ENCODE assay signal across 2 cellular contexts in the genomic region with DNA sequence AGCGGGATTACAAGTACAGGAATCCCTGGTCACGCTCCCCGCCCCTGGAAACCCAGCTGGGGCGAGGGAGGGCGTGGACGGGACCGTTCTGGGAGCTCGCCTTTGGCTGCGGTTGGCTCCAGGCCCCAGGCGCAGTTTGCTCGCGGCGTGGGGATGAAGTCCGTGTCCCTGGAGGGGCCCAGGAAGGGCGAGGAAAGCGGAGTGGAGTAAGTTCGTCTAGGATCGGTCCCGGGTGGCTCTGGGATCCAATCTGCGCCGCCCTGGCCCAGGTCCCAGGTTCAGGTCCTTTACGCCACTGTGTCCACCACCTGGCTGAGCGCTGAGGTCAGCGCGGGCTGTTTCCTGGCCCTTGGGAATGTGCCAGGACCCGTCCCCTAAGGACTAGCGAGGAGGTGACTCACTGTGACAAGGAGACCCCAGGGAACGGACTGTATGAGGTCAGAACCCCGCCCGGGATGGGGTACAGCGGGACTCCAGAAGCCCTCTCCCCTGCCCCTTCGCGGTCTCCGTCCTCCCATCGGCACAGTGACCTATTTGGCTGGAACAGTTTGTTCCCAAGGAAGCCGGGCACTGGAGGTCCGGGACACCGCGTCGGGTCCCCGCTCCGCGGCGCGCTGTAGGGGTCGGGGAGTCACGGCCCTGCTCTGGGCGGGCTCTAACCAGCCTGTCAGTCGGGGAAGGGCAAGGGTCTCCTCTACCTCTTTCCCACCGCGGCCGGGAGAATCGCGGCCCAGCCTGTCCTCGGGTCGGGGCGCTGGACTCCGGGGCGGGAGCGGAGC.
TF ChIP-seq lines count a peak whose summit lies in the region.

No MANE protein-coding gene starts in this region.

TF ChIP-seq in HEK293, 187 proteins besides CTCF, POLR2A, EP300 and RAD21 (continues in another document):
- TF ChIP-seq ZNF510 (tag by site-specific recombination; IDR thresholded peaks at IDR 0.05; ENCODE audit: insufficient replicate concordance) (no peak), ZNF2 (tag by site-specific recombination; IDR thresholded peaks at IDR 0.05) (no peak), ZNF596 (tag by site-specific recombination; IDR thresholded peaks at IDR 0.05) (no peak), ZNF785 (tag by site-specific recombination; IDR thresholded peaks at IDR 0.05) (no peak), SP3 (tag by site-specific recombination; IDR thresholded peaks at IDR 0.05) (no peak), ZNF292 (tag by site-specific recombination; IDR thresholded peaks at IDR 0.05; ENCODE audit: borderline replicate concordance, low read depth) (no peak), ZFP41 (tag by site-specific recombination; IDR thresholded peaks at IDR 0.05; ENCODE audit: borderline replicate concordance) (no peak), ZBTB20 (tag by site-specific recombination; IDR thresholded peaks at IDR 0.05) (peak; percentile 66), ZNF433 (tag by site-specific recombination; IDR thresholded peaks at IDR 0.05; ENCODE audit: low read depth) (no peak), ZNF202 (tag by site-specific recombination; IDR thresholded peaks at IDR 0.05; ENCODE audit: borderline replicate concordance) (no peak), ZNF248 (tag by site-specific recombination; IDR thresholded peaks at IDR 0.05) (no peak), BCL11B (tag by site-specific recombination; IDR thresholded peaks at IDR 0.05; ENCODE audit: low read depth) (peak; percentile 13; the same call in 1 of the 2 replicates), ZNF391 (tag by site-specific recombination; IDR thresholded peaks at IDR 0.05; ENCODE audit: borderline replicate concordance, low read depth) (peak; percentile 55; the same call in 1 of the 2 replicates), ZNF571 (tag by site-specific recombination; IDR thresholded peaks at IDR 0.05) (no peak), KLF16 (tag by site-specific recombination; IDR thresholded peaks at IDR 0.05) (no peak; the same call in 1 of the 2 replicates)
- TF ChIP-seq, protein P1, sequence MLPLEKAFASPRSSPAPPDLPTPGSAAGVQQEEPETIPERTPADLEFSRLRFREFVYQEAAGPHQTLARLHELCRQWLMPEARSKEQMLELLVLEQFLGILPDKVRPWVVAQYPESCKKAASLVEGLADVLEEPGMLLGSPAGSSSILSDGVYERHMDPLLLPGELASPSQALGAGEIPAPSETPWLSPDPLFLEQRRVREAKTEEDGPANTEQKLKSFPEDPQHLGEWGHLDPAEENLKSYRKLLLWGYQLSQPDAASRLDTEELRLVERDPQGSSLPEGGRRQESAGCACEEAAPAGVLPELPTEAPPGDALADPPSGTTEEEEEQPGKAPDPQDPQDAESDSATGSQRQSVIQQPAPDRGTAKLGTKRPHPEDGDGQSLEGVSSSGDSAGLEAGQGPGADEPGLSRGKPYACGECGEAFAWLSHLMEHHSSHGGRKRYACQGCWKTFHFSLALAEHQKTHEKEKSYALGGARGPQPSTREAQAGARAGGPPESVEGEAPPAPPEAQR (tag by site-specific recombination; IDR thresholded peaks at IDR 0.05), result no peak
- TF ChIP-seq, protein P2, sequence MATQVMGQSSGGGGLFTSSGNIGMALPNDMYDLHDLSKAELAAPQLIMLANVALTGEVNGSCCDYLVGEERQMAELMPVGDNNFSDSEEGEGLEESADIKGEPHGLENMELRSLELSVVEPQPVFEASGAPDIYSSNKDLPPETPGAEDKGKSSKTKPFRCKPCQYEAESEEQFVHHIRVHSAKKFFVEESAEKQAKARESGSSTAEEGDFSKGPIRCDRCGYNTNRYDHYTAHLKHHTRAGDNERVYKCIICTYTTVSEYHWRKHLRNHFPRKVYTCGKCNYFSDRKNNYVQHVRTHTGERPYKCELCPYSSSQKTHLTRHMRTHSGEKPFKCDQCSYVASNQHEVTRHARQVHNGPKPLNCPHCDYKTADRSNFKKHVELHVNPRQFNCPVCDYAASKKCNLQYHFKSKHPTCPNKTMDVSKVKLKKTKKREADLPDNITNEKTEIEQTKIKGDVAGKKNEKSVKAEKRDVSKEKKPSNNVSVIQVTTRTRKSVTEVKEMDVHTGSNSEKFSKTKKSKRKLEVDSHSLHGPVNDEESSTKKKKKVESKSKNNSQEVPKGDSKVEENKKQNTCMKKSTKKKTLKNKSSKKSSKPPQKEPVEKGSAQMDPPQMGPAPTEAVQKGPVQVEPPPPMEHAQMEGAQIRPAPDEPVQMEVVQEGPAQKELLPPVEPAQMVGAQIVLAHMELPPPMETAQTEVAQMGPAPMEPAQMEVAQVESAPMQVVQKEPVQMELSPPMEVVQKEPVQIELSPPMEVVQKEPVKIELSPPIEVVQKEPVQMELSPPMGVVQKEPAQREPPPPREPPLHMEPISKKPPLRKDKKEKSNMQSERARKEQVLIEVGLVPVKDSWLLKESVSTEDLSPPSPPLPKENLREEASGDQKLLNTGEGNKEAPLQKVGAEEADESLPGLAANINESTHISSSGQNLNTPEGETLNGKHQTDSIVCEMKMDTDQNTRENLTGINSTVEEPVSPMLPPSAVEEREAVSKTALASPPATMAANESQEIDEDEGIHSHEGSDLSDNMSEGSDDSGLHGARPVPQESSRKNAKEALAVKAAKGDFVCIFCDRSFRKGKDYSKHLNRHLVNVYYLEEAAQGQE (tag by site-specific recombination; IDR thresholded peaks at IDR 0.05), result no peak
- TF ChIP-seq, protein P3, sequence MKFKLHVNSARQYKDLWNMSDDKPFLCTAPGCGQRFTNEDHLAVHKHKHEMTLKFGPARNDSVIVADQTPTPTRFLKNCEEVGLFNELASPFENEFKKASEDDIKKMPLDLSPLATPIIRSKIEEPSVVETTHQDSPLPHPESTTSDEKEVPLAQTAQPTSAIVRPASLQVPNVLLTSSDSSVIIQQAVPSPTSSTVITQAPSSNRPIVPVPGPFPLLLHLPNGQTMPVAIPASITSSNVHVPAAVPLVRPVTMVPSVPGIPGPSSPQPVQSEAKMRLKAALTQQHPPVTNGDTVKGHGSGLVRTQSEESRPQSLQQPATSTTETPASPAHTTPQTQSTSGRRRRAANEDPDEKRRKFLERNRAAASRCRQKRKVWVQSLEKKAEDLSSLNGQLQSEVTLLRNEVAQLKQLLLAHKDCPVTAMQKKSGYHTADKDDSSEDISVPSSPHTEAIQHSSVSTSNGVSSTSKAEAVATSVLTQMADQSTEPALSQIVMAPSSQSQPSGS (tag by site-specific recombination; IDR thresholded peaks at IDR 0.05; ENCODE audit: low read depth), result no peak
- TF ChIP-seq, protein P4, sequence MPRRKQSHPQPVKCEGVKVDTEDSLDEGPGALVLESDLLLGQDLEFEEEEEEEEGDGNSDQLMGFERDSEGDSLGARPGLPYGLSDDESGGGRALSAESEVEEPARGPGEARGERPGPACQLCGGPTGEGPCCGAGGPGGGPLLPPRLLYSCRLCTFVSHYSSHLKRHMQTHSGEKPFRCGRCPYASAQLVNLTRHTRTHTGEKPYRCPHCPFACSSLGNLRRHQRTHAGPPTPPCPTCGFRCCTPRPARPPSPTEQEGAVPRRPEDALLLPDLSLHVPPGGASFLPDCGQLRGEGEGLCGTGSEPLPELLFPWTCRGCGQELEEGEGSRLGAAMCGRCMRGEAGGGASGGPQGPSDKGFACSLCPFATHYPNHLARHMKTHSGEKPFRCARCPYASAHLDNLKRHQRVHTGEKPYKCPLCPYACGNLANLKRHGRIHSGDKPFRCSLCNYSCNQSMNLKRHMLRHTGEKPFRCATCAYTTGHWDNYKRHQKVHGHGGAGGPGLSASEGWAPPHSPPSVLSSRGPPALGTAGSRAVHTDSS (tag by site-specific recombination; IDR thresholded peaks at IDR 0.05), result no peak

TF ChIP-seq in HepG2, 621 proteins besides CTCF, POLR2A, EP300 and RAD21 (continues in another document):
- TF ChIP-seq, protein P5, sequence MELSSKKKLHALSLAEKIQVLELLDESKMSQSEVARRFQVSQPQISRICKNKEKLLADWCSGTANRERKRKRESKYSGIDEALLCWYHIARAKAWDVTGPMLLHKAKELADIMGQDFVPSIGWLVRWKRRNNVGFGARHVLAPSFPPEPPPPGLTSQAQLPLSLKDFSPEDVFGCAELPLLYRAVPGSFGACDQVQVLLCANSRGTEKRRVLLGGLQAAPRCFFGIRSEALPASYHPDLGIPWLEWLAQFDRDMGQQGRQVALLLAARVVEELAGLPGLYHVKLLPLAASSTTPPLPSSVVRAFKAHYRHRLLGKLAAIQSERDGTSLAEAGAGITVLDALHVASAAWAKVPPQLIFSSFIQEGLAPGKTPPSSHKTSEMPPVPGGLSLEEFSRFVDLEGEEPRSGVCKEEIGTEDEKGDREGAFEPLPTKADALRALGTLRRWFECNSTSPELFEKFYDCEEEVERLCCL (CRISPR knock-in tag; IDR thresholded peaks at IDR 0.05; ENCODE audit: borderline replicate concordance), result peak; percentile 22; the same call in 1 of the 2 replicates
- TF ChIP-seq, protein P6, sequence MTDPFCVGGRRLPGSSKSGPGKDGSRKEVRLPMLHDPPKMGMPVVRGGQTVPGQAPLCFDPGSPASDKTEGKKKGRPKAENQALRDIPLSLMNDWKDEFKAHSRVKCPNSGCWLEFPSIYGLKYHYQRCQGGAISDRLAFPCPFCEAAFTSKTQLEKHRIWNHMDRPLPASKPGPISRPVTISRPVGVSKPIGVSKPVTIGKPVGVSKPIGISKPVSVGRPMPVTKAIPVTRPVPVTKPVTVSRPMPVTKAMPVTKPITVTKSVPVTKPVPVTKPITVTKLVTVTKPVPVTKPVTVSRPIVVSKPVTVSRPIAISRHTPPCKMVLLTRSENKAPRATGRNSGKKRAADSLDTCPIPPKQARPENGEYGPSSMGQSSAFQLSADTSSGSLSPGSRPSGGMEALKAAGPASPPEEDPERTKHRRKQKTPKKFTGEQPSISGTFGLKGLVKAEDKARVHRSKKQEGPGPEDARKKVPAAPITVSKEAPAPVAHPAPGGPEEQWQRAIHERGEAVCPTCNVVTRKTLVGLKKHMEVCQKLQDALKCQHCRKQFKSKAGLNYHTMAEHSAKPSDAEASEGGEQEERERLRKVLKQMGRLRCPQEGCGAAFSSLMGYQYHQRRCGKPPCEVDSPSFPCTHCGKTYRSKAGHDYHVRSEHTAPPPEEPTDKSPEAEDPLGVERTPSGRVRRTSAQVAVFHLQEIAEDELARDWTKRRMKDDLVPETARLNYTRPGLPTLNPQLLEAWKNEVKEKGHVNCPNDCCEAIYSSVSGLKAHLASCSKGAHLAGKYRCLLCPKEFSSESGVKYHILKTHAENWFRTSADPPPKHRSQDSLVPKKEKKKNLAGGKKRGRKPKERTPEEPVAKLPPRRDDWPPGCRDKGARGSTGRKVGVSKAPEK (CRISPR knock-in tag; IDR thresholded peaks at IDR 0.05; ENCODE audit: borderline replicate concordance), result peak; percentile 97
- TF ChIP-seq DNMT3B (CRISPR knock-in tag; conservative IDR thresholded peaks at IDR 0.05), result 0 out of 2 replicates have a peak, but pooled peaks have one; percentile 21
- TF ChIP-seq, protein P7, sequence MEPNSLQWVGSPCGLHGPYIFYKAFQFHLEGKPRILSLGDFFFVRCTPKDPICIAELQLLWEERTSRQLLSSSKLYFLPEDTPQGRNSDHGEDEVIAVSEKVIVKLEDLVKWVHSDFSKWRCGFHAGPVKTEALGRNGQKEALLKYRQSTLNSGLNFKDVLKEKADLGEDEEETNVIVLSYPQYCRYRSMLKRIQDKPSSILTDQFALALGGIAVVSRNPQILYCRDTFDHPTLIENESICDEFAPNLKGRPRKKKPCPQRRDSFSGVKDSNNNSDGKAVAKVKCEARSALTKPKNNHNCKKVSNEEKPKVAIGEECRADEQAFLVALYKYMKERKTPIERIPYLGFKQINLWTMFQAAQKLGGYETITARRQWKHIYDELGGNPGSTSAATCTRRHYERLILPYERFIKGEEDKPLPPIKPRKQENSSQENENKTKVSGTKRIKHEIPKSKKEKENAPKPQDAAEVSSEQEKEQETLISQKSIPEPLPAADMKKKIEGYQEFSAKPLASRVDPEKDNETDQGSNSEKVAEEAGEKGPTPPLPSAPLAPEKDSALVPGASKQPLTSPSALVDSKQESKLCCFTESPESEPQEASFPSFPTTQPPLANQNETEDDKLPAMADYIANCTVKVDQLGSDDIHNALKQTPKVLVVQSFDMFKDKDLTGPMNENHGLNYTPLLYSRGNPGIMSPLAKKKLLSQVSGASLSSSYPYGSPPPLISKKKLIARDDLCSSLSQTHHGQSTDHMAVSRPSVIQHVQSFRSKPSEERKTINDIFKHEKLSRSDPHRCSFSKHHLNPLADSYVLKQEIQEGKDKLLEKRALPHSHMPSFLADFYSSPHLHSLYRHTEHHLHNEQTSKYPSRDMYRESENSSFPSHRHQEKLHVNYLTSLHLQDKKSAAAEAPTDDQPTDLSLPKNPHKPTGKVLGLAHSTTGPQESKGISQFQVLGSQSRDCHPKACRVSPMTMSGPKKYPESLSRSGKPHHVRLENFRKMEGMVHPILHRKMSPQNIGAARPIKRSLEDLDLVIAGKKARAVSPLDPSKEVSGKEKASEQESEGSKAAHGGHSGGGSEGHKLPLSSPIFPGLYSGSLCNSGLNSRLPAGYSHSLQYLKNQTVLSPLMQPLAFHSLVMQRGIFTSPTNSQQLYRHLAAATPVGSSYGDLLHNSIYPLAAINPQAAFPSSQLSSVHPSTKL (CRISPR knock-in tag; IDR thresholded peaks at IDR 0.05), result no peak
- no peak for TF ChIP-seq GLI4 (CRISPR knock-in tag; IDR thresholded peaks at IDR 0.05; ENCODE audit: borderline replicate concordance)
- TF ChIP-seq, protein P8, sequence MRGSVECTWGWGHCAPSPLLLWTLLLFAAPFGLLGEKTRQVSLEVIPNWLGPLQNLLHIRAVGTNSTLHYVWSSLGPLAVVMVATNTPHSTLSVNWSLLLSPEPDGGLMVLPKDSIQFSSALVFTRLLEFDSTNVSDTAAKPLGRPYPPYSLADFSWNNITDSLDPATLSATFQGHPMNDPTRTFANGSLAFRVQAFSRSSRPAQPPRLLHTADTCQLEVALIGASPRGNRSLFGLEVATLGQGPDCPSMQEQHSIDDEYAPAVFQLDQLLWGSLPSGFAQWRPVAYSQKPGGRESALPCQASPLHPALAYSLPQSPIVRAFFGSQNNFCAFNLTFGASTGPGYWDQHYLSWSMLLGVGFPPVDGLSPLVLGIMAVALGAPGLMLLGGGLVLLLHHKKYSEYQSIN (CRISPR knock-in tag; IDR thresholded peaks at IDR 0.05; ENCODE audit: borderline replicate concordance), result no peak
- TF ChIP-seq KMT2A (CRISPR knock-in tag; IDR thresholded peaks at IDR 0.05), result no peak
- peak; percentile 20 for TF ChIP-seq ZNF160 (CRISPR knock-in tag; IDR thresholded peaks at IDR 0.05)
- no peak for TF ChIP-seq SIN3A (IDR thresholded peaks at IDR 0.05; ENCODE audit: borderline replicate concordance, low read depth, low read length)
- 0 out of 2 replicates have a peak, but pooled peaks have one; percentile 52 for TF ChIP-seq PCBP1 (IDR thresholded peaks at IDR 0.05; ENCODE audit: borderline replicate concordance, low read depth, low read length)
- TF ChIP-seq NFIB (CRISPR knock-in tag; IDR thresholded peaks at IDR 0.05; ENCODE audit: borderline replicate concordance), result 0 out of 2 replicates have a peak, but pooled peaks have one; percentile 1
- TF ChIP-seq, protein P9, sequence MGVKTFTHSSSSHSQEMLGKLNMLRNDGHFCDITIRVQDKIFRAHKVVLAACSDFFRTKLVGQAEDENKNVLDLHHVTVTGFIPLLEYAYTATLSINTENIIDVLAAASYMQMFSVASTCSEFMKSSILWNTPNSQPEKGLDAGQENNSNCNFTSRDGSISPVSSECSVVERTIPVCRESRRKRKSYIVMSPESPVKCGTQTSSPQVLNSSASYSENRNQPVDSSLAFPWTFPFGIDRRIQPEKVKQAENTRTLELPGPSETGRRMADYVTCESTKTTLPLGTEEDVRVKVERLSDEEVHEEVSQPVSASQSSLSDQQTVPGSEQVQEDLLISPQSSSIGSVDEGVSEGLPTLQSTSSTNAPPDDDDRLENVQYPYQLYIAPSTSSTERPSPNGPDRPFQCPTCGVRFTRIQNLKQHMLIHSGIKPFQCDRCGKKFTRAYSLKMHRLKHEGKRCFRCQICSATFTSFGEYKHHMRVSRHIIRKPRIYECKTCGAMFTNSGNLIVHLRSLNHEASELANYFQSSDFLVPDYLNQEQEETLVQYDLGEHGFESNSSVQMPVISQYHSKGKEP (CRISPR knock-in tag; IDR thresholded peaks at IDR 0.05), result no peak
- no peak for TF ChIP-seq ATF7 (IDR thresholded peaks at IDR 0.05)
- TF ChIP-seq ATF7 (CRISPR knock-in tag; IDR thresholded peaks at IDR 0.05), result no peak
- TF ChIP-seq ZNF337 (CRISPR knock-in tag; IDR thresholded peaks at IDR 0.05; ENCODE audit: borderline replicate concordance, low read depth), result 0 out of 2 replicates have a peak, but pooled peaks have one; percentile 0
- TF ChIP-seq SOX5 (CRISPR knock-in tag; IDR thresholded peaks at IDR 0.05; ENCODE audit: borderline replicate concordance), result no peak
- TF ChIP-seq U2AF2 (IDR thresholded peaks at IDR 0.05; ENCODE audit: low read depth, low read length), result no peak
- no peak for TF ChIP-seq THAP11 (CRISPR knock-in tag; IDR thresholded peaks at IDR 0.05)
